Comparison of ENCODE assay signal across 15 cellular contexts in genomic region chr7:36083626-36084380, GRCh38.
"Had no signal": no experiment of that assay in that cellular context is flagged by ENCODE, and none has a peak within 500 bp of the region (broad histone marks: within the 10 kb centered on the region; RNA-seq: fewer than 3 reads in every experiment).

No MANE protein-coding gene starts in this region.

- H3K36me3 Mint-ChIP-seq: natural killer cell treated with Interleukin-12 subunit alpha and Interleukin-12 subunit beta and Interleukin-15 and Interleukin-18, amount 100 ng/mL, for 72 hours had no signal

- H3K27ac ChIP-seq: heart left ventricle, skin epidermis, stomach, thoracic aorta, transverse colon had no signal

- H3K27me3 ChIP-seq: heart left ventricle, stomach, transverse colon had no signal

- H3K4me3 Mint-ChIP-seq: natural killer cell treated with Interleukin-12 subunit alpha and Interleukin-12 subunit beta and Interleukin-15 and Interleukin-18, amount 100 ng/mL, for 72 hours had no signal

- H3K9me3 Mint-ChIP-seq: natural killer cell treated with Interleukin-12 subunit alpha and Interleukin-12 subunit beta and Interleukin-15 and Interleukin-18, amount 100 ng/mL, for 72 hours had no signal

- H3K27ac Mint-ChIP-seq: natural killer cell treated with Interleukin-12 subunit alpha and Interleukin-12 subunit beta and Interleukin-15 and Interleukin-18, amount 100 ng/mL, for 72 hours had no signal

- H3K36me3 ChIP-seq: heart left ventricle, stomach, thoracic aorta, transverse colon had no signal

- H3K4me3 ChIP-seq: heart left ventricle, mucosa of descending colon, psoas muscle, skin epidermis, stomach, thoracic aorta, transverse colon had no signal

- DNase-seq: effector memory CD4-positive, alpha-beta T cell; hippocampal formation; stimulated activated CD4-positive, alpha-beta T cell treated with anti-CD3 and anti-CD28 coated beads, Interleukin-2, amount 100 ng/mL, for 24 hours; stimulated activated CD4-positive, alpha-beta T cell treated with anti-CD3 and anti-CD28 coated beads, Interleukin-4, amount 100 ng/mL, for 4 hours; stimulated activated naive CD4-positive, alpha-beta T cell had no signal

- ATAC-seq: natural killer cell treated with Interleukin-12 subunit alpha and Interleukin-12 subunit beta and Interleukin-15 and Interleukin-18, amount 100 ng/mL, for 72 hours had no signal

- H3K9me3 ChIP-seq: heart left ventricle, mucosa of descending colon, psoas muscle, stomach, thoracic aorta, transverse colon had no signal

- H3K4me1 ChIP-seq: psoas muscle, transverse colon had no signal

- FAIRE-seq: endometrium, frontal cortex had no signal
